Comparison of ENCODE assay signal across 1 cellular context in the genomic region with DNA sequence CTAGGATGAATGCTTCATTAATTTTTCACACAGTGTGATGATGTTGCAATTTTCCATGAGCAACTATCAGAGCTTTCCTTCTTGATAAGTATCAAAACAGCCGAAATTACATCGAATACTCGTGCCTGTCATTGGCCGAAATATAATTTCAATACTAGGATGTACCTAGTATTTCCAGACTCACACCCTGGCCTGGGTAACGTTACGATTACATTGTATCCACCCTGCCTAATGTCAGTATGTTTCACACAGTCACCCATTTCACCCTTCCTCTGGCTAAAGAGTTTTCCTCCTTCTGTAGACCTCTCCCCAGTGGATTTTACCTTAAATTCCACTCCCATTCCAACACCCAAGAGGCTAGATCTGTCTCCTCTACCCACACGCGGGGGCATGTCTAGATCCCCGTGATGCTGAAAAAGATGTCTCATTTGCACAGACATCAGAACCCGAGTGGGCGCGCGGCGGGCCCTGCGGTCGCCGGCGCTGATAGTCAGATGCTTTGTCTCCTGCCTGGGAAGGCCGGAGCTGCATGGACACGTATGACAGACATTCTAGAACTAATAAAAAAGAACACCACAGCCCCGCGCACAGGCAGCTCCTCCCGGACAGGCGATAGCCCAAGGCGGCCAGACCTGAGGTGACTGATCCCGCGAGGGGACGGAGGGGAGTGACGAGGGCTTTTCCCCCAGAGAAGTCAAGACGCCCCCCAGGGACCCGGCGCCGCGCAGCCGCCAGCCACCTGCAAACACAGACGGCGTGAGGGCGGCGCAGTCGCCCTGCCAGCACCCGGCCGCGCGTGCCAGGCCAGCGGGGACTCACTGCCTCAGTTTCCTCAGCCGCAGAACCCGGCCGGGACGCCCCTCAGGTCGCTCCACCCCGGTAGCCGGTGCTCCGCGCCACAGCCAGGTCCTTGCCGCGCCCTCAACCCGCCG.
TF ChIP-seq lines count a peak whose summit lies in the region.

No MANE protein-coding gene starts in this region.

TF ChIP-seq in K562, 482 proteins besides CTCF, POLR2A, EP300 and RAD21 (continued from another document and continues in another):
- TF ChIP-seq, protein P1, sequence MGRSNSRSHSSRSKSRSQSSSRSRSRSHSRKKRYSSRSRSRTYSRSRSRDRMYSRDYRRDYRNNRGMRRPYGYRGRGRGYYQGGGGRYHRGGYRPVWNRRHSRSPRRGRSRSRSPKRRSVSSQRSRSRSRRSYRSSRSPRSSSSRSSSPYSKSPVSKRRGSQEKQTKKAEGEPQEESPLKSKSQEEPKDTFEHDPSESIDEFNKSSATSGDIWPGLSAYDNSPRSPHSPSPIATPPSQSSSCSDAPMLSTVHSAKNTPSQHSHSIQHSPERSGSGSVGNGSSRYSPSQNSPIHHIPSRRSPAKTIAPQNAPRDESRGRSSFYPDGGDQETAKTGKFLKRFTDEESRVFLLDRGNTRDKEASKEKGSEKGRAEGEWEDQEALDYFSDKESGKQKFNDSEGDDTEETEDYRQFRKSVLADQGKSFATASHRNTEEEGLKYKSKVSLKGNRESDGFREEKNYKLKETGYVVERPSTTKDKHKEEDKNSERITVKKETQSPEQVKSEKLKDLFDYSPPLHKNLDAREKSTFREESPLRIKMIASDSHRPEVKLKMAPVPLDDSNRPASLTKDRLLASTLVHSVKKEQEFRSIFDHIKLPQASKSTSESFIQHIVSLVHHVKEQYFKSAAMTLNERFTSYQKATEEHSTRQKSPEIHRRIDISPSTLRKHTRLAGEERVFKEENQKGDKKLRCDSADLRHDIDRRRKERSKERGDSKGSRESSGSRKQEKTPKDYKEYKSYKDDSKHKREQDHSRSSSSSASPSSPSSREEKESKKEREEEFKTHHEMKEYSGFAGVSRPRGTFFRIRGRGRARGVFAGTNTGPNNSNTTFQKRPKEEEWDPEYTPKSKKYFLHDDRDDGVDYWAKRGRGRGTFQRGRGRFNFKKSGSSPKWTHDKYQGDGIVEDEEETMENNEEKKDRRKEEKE (IDR thresholded peaks at IDR 0.05; ENCODE audit: borderline replicate concordance in 1 of 2, control insufficient read depth in 1 of 2, low read depth in 2 of 2, low read length in 1 of 2): no peak
- peak; percentile 95 for TF ChIP-seq ZNF316 (IDR thresholded peaks at IDR 0.05)
- no peak for TF ChIP-seq TAF15 (IDR thresholded peaks at IDR 0.05; ENCODE audit: low read depth, low read length)
- TF ChIP-seq SPI1 (IDR thresholded peaks at IDR 0.05; ENCODE audit: borderline replicate concordance, low read depth, low read length): no peak
- TF ChIP-seq CBX2 (IDR thresholded peaks at IDR 0.05; ENCODE audit: insufficient read depth, low read length, poor library complexity, severe bottlenecking): no peak
- TF ChIP-seq, protein P2, sequence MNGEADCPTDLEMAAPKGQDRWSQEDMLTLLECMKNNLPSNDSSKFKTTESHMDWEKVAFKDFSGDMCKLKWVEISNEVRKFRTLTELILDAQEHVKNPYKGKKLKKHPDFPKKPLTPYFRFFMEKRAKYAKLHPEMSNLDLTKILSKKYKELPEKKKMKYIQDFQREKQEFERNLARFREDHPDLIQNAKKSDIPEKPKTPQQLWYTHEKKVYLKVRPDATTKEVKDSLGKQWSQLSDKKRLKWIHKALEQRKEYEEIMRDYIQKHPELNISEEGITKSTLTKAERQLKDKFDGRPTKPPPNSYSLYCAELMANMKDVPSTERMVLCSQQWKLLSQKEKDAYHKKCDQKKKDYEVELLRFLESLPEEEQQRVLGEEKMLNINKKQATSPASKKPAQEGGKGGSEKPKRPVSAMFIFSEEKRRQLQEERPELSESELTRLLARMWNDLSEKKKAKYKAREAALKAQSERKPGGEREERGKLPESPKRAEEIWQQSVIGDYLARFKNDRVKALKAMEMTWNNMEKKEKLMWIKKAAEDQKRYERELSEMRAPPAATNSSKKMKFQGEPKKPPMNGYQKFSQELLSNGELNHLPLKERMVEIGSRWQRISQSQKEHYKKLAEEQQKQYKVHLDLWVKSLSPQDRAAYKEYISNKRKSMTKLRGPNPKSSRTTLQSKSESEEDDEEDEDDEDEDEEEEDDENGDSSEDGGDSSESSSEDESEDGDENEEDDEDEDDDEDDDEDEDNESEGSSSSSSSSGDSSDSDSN (IDR thresholded peaks at IDR 0.05; ENCODE audit: borderline replicate concordance in 1 of 2, low read depth in 2 of 2, low read length in 2 of 2): peak; percentile 27 to 73; a peak in 2 of 4 replicates
- no peak for TF ChIP-seq POU5F1 (IDR thresholded peaks at IDR 0.05; ENCODE audit: borderline replicate concordance, low read depth, low read length, partially characterized antibody)
- 0 out of 2 replicates have a peak, but pooled peaks have one; percentile 36 for TF ChIP-seq NR4A1 (CRISPR knock-in tag; IDR thresholded peaks at IDR 0.05)
- no peak for TF ChIP-seq NR4A1 (tag; IDR thresholded peaks at IDR 0.05)
- TF ChIP-seq ZC3H11A (IDR thresholded peaks at IDR 0.05; ENCODE audit: low read depth, low read length): no peak
- TF ChIP-seq LARP7 (IDR thresholded peaks at IDR 0.05): no peak
- TF ChIP-seq ZMIZ1 (IDR thresholded peaks at IDR 0.05; ENCODE audit: low read depth in 2 of 2, low read length in 2 of 2): peak in 1 of 2 experiments; percentile 36; a peak in 1 of 4 replicates
- TF ChIP-seq NFE2 (IDR thresholded peaks at IDR 0.05; ENCODE audit: low read depth): peak; percentile 81
- no peak for TF ChIP-seq THRB (CRISPR knock-in tag; conservative IDR thresholded peaks at IDR 0.05)
- TF ChIP-seq OTX1 (CRISPR knock-in tag; IDR thresholded peaks at IDR 0.05): no peak
- no peak for TF ChIP-seq ZBTB17 (CRISPR knock-in tag; IDR thresholded peaks at IDR 0.05)
- TF ChIP-seq, protein P3, sequence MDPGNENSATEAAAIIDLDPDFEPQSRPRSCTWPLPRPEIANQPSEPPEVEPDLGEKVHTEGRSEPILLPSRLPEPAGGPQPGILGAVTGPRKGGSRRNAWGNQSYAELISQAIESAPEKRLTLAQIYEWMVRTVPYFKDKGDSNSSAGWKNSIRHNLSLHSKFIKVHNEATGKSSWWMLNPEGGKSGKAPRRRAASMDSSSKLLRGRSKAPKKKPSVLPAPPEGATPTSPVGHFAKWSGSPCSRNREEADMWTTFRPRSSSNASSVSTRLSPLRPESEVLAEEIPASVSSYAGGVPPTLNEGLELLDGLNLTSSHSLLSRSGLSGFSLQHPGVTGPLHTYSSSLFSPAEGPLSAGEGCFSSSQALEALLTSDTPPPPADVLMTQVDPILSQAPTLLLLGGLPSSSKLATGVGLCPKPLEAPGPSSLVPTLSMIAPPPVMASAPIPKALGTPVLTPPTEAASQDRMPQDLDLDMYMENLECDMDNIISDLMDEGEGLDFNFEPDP (CRISPR knock-in tag; IDR thresholded peaks at IDR 0.05): no peak
- no peak for TF ChIP-seq SAP30 (IDR thresholded peaks at IDR 0.05; ENCODE audit: borderline replicate concordance, insufficient read depth, low read depth, low read length, poor library complexity, severe bottlenecking)
- TF ChIP-seq CEBPB (tag; IDR thresholded peaks at IDR 0.05): peak; percentile 92
- TF ChIP-seq GATAD2A (IDR thresholded peaks at IDR 0.05): no peak
- TF ChIP-seq, protein P4, sequence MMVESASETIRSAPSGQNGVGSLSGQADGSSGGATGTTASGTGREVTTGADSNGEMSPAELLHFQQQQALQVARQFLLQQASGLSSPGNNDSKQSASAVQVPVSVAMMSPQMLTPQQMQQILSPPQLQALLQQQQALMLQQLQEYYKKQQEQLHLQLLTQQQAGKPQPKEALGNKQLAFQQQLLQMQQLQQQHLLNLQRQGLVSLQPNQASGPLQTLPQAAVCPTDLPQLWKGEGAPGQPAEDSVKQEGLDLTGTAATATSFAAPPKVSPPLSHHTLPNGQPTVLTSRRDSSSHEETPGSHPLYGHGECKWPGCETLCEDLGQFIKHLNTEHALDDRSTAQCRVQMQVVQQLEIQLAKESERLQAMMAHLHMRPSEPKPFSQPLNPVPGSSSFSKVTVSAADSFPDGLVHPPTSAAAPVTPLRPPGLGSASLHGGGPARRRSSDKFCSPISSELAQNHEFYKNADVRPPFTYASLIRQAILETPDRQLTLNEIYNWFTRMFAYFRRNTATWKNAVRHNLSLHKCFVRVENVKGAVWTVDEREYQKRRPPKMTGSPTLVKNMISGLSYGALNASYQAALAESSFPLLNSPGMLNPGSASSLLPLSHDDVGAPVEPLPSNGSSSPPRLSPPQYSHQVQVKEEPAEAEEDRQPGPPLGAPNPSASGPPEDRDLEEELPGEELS (CRISPR knock-in tag; IDR thresholded peaks at IDR 0.05; ENCODE audit: borderline replicate concordance): no peak
- peak; percentile 26; the same call in 1 of the 2 replicates for TF ChIP-seq GTF2E2 (tag; IDR thresholded peaks at IDR 0.05)
- no peak for TF ChIP-seq KDM2B (CRISPR knock-in tag; IDR thresholded peaks at IDR 0.05)
- TF ChIP-seq, protein P5, sequence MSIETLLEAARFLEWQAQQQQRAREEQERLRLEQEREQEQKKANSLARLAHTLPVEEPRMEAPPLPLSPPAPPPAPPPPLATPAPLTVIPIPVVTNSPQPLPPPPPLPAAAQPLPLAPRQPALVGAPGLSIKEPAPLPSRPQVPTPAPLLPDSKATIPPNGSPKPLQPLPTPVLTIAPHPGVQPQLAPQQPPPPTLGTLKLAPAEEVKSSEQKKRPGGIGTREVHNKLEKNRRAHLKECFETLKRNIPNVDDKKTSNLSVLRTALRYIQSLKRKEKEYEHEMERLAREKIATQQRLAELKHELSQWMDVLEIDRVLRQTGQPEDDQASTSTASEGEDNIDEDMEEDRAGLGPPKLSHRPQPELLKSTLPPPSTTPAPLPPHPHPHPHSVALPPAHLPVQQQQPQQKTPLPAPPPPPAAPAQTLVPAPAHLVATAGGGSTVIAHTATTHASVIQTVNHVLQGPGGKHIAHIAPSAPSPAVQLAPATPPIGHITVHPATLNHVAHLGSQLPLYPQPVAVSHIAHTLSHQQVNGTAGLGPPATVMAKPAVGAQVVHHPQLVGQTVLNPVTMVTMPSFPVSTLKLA (conservative IDR thresholded peaks at IDR 0.05): peak in 1 of 2 experiments; percentile 10; a peak in 1 of 4 replicates
- TF ChIP-seq SIN3B (IDR thresholded peaks at IDR 0.05; ENCODE audit: low read depth): no peak
- TF ChIP-seq ZNF253 (CRISPR knock-in tag; conservative IDR thresholded peaks at IDR 0.05): no peak
- no peak for TF ChIP-seq ZNF280A (IDR thresholded peaks at IDR 0.05; ENCODE audit: low read depth, partially characterized antibody)
- TF ChIP-seq KDM1A (IDR thresholded peaks at IDR 0.05): no peak
- no peak for TF ChIP-seq CREM (IDR thresholded peaks at IDR 0.05; ENCODE audit: low read depth)
- 0 out of 2 replicates have a peak, but pooled peaks have one; percentile 43 for TF ChIP-seq ZC3H4 (CRISPR knock-in tag; IDR thresholded peaks at IDR 0.05; ENCODE audit: borderline replicate concordance)
- TF ChIP-seq POLR2AphosphoS5 (IDR thresholded peaks at IDR 0.05; ENCODE audit: control insufficient read depth, insufficient read depth, low read depth, low read length): peak; percentile 32; the same call in 1 of the 2 replicates
- TF ChIP-seq ZNF561 (CRISPR knock-in tag; conservative IDR thresholded peaks at IDR 0.05): no peak
- no peak for TF ChIP-seq PHF20 (IDR thresholded peaks at IDR 0.05; ENCODE audit: partially characterized antibody)
- no peak for TF ChIP-seq IFI16 (CRISPR knock-in tag; IDR thresholded peaks at IDR 0.05)
- TF ChIP-seq MXI1 (IDR thresholded peaks at IDR 0.05; ENCODE audit: low read depth, low read length): no peak
- TF ChIP-seq RB1 (IDR thresholded peaks at IDR 0.05; ENCODE audit: low read depth): no peak
- TF ChIP-seq ZNF140 (CRISPR knock-in tag; IDR thresholded peaks at IDR 0.05): no peak
- no peak; the same call in 1 of the 2 replicates for TF ChIP-seq TAL1 (IDR thresholded peaks at IDR 0.05)
- TF ChIP-seq ARID1B (IDR thresholded peaks at IDR 0.05): peak; percentile 17; the same call in 1 of the 2 replicates
